In the genomic region with DNA sequence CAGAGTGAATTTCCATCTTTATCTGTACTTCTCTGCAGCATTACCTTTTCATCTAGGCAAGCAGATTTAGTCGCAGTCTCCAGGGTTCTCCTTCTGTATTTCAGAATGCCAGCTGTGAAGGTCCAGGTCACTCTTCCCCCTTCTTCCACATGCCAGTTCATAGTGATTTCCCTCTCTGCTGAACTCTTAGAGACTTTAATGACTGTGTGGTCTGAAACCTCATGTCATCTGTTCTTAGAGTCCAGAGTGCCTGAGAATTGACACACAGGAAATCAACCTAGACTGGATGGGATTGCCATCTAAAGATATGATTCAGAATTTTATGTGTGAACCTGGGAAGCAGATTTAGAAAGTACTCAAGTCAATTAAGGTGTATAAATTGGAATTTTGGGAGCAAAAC, we compare ENCODE assay signal across 13 cellular contexts.
DNase-seq lines count a peak whose midpoint lies in the region; ATAC-seq and TF ChIP-seq lines count a peak whose summit lies in the region.
"Had no signal": no experiment of that assay in that cellular context is flagged by ENCODE, and none has a peak within 500 bp of the region (broad histone marks: within the 10 kb centered on the region; RNA-seq: fewer than 3 reads in every experiment).

No MANE protein-coding gene starts in this region.

- in situ Hi-C loops in KBM-7 (cut with MboI; ENCODE audit: low pct_unique_long_range_greater_than_20kb, low sequenced_read_pairs), result no loop called here

- no peak overlapping the region for H3K4me3 ChIP-seq in PC-3 (ENCODE audit: low read length)
- H3K4me3 ChIP-seq: GM23248 had no signal

- no peak overlapping the region for H3K27ac ChIP-seq in PC-3 (ENCODE audit: low read length)
- H3K27ac ChIP-seq: 22Rv1, GM23248 had no signal

- no peaks in the 10 kb centered on the region for H3K9me2 ChIP-seq in PC-3 (replicated peaks; ENCODE audit: low read length)

- H3K9me3 ChIP-seq in PC-3 (ENCODE audit: low read length), result no peaks in the 10 kb centered on the region

- H3F3A ChIP-seq in PC-3 (ENCODE audit: low read length, unreplicated experiment), result no peaks in the 10 kb centered on the region

- CTCF ChIA-PET in PC-3 (lab: Charles Lee), result interaction anchor here (0.6 kb wide), 1 partner anchor 69 kb away, joined by 7 read pairs; no protein-coding TSS in a partner anchor

- POLR2A ChIA-PET in PC-3 (lab: Charles Lee; ENCODE audit: unreplicated experiment), result no interaction called here

- peak; percentile 48; the same call in 1 of the 2 replicates for ATAC-seq in PC-3
- no peak for ATAC-seq in HG02571 (IDR thresholded peaks at IDR 0.05; ENCODE audit: unreplicated experiment)
- ATAC-seq: CD8-positive, alpha-beta T cell; HCT116 had no signal

- no peaks in the 10 kb centered on the region for H3K27me3 ChIP-seq in PC-3 (ENCODE audit: low read length)

- BruUV-seq in PC-3 (replicated peaks; lab: Mats Ljungman, UMichigan), result no TSS peak

- no peak overlapping the region for H2AFZ ChIP-seq in PC-3 (ENCODE audit: low read length)
- H2AFZ ChIP-seq: GM23248 had no signal

- intact Hi-C loops in PC-3 (cut with micrococcal nuclease), result no loop called here

- H3K4me2 ChIP-seq in PC-3 (ENCODE audit: low read length), result no peak overlapping the region

- no peaks in the 10 kb centered on the region; the same call in 1 of the 2 replicates for H3K4me1 ChIP-seq in PC-3 (ENCODE audit: insufficient read depth, low read length)

- no peaks in the 10 kb centered on the region for H3K79me2 ChIP-seq in PC-3 (ENCODE audit: low read length)

- DNase-seq in Daoy (ENCODE audit: low read depth) (peak; percentile 25), PC-3 (no peak), myocyte (ENCODE audit: low read depth) (peak; percentile 84), renal cortical epithelial cell (ENCODE audit: low read depth) (peak; percentile 7), KBM-7 (no peak), NCI-H2227 treated with DMSO at 0.1 percent for 48 hours (lab: John Stamatoyannopoulos, UW) (no peak)
- DNase-seq: CD8-positive, alpha-beta T cell; DMS79 treated with DMSO at 0.1 percent for 48 hours; GF-D8; GM23248 had no signal

- H3K36me3 ChIP-seq in PC-3 (ENCODE audit: low read depth, low read length), result no peaks in the 10 kb centered on the region

- no peak for TF ChIP-seq CTCF in PC-3 (conservative IDR thresholded peaks at IDR 0.05; ENCODE audit: low read depth, low read length)

- H4K20me1 ChIP-seq in PC-3 (ENCODE audit: low read length), result no peaks in the 10 kb centered on the region

- H3K9ac ChIP-seq in PC-3 (ENCODE audit: low read length), result no peak overlapping the region
- H3K9ac ChIP-seq: GM23248 had no signal

Comparison
In these comparisons a context has a peak if more than half of its experiments do, and no peak if none do; other contexts are left out.
1. DNase-seq: peak in Daoy (single experiment), myocyte (single experiment) and renal cortical epithelial cell (single experiment); none in PC-3 (single experiment), KBM-7 (single experiment) and NCI-H2227 treated with DMSO at 0.1 percent for 48 hours (single experiment).